8 cellular contexts compared by ENCODE assay signal in the genomic region with DNA sequence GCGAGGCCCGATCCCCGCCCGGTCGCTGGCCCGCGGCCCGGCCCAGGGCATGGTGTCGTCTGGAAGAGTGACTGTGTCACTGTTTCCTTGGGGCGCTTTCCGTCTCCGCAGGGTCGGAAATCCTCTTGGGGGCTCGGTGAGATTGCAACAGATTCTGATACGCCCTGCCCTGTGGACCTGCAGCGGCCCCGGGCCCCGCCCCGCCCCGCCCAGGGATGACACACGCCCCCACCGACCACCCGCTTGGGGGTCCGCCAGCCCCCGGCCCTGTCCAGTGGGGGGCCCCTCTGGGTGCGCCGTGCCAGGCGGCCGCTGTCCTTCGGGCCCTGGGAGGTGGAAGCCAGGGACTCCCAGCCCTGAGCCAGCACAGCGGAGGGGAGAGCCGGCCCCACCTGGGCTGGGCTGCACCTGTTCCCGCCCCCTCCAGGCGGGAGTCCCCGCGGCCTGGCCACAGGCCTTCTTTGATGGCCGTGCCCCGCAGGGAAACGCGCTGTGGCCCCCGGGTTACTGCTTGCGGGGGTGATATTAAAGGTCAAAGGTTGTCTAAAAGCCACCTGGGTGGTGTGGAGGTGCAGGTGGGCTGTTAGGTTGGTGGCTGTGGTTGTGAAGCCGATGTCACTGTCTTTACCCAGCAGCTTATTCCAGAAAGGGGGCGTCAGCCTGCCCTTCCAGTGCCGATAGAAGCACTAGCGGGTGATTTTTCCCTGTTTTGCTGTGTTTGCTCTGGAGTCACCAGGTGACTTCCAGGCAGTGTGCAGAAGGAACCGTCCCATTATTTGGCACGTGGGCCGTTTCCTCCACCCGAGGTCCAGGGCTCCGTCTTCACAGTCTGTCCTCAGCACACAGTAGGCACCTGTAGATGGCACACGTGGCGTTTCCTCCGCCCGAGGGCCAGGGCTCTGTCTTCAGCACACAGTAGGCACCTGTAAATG. TPM values are rescaled to one million over a fixed set of nuclear protein-coding genes. Genes with fewer than 3 reads are reported as not detected.
DNase-seq lines count a peak whose midpoint lies in the region; ATAC-seq, FAIRE-seq and TF ChIP-seq lines count a peak whose summit lies in the region.

No MANE protein-coding gene starts in this region.

- CTCF ChIA-PET in HepG2 (lab: Yijun Ruan, JAX; ENCODE audit: low intra/inter-chr PET ratio, low total read pairs): interaction anchor here (1.4 kb wide), 1 partner anchor 26 kb away, joined by 3 read pairs; no protein-coding TSS in a partner anchor

- H3K4me2 ChIP-seq in HepG2 (ENCODE audit: low read depth, low read length): peak overlapping the region; percentile 88

- WGBS in HepG2 (ENCODE audit: low lambda C conversion rate): 5% methylated on average over 15 of the region's 55 CpGs
- 18 to 23% methylated on average over 12 to 25 of the region's 55 CpGs for whole genome bisulfite sequencing in testis, 2 donors

- peak overlapping the region; percentile 97 for H3K4me3 ChIP-seq in ACC112 (ENCODE audit: low read depth, low read length)
- peak overlapping the region; percentile 65 for H3K4me3 ChIP-seq in astrocyte of the cerebellum (ENCODE audit: low read depth, low read length)
- peak overlapping the region; percentile 74 to 85 (median 79) for H3K4me3 ChIP-seq in HepG2 (replicated peaks in 1 of 3; ENCODE audit: insufficient read depth in 1 of 3, low read depth in 2 of 3, low read length in 3 of 3)
- H3K4me3 ChIP-seq in testis: peak overlapping the region; percentile 61 to 71

- H3K79me2 ChIP-seq in ACC112 (ENCODE audit: control insufficient read depth, insufficient read depth, low read length, unreplicated experiment) (peaks cover 11% of the 10 kb centered on the region), HepG2 (ENCODE audit: insufficient read depth, low read length) (peaks cover 22% of the 10 kb centered on the region)

- H3K27me3 ChIP-seq in ACC112 (ENCODE audit: insufficient read depth, low read length): no peaks in the 10 kb centered on the region
- peaks cover 2 to 3% of the 10 kb centered on the region in 2 experiments for H3K27me3 ChIP-seq in HepG2 (ENCODE audit: control insufficient read depth in 1 of 2, insufficient read depth in 2 of 2, low read length in 2 of 2)
- H3K27me3 ChIP-seq in testis: no peaks in the 10 kb centered on the region

- in situ Hi-C loops in astrocyte of the cerebellum (cut with HindIII; ENCODE audit: low sequenced_read_pairs) (no loop called here), HepG2 (cut with HindIII; ENCODE audit: extremely low pct_ligation_motif_present, low pct_unique_long_range_greater_than_20kb) (no loop called here)

- DNase-seq in GM19239 (ENCODE audit: insufficient read length, low spot score): no peak
- peak; percentile 10 for DNase-seq in NOMO-1 treated with DMSO at 0.1 percent for 48 hours (lab: John Stamatoyannopoulos, UW; ENCODE audit: unreplicated experiment)
- no peak for DNase-seq in astrocyte of the cerebellum (ENCODE audit: low read depth)
- DNase-seq in HepG2 (ENCODE audit: low spot score): no peak
- no peak for DNase-seq in testis
- DNase-seq in globus pallidus (ENCODE audit: low spot score): no peak
- no peak for DNase-seq in NCI-H1048 (lab: John Stamatoyannopoulos, UW)

- BruUV-seq in HepG2 (replicated peaks; lab: Mats Ljungman, UMichigan): no TSS peak

- peak; percentile 16 for ATAC-seq in HepG2

- no peak for TF ChIP-seq RAD21 in HepG2 (CRISPR knock-in tag; IDR thresholded peaks at IDR 0.05)

- peak; percentile 18 for FAIRE-seq in GM19239 (lab: Jason Lieb, UNC)
- FAIRE-seq in HepG2 (lab: Jason Lieb, UNC): no peak

- TF ChIP-seq EP300 in HepG2 (IDR thresholded peaks at IDR 0.05; ENCODE audit: low read depth in 2 of 2, low read length in 2 of 2) (no peak), HepG2 (CRISPR knock-in tag; IDR thresholded peaks at IDR 0.05; ENCODE audit: borderline replicate concordance) (no peak)

- H3K9ac ChIP-seq in HepG2 (ENCODE audit: insufficient read depth, low read depth, low read length): peak overlapping the region; percentile 71

- H3K9me3 ChIP-seq in HepG2 (ENCODE audit: low read length) (no peaks in the 10 kb centered on the region), testis (no peaks in the 10 kb centered on the region)

- POLR2A ChIA-PET in HepG2 (lab: Yijun Ruan, JAX): interaction anchor here (0.6 to 1.6 kb wide), 6 partner anchors 9 to 224 kb away, joined by 3 to 6 read pairs (median 4); a partner anchor contains a TSS

- H3K27ac ChIP-seq in ACC112 (ENCODE audit: low read depth, low read length) (no peak overlapping the region), HepG2 (ENCODE audit: extremely low read length, insufficient read depth, low read length) (peak overlapping the region; percentile 53), testis (no peak overlapping the region)

- TF ChIP-seq CTCF in astrocyte of the cerebellum (IDR thresholded peaks at IDR 0.05; ENCODE audit: low read depth, low read length, missing control alignments) (no peak), HepG2 (CRISPR knock-in tag; IDR thresholded peaks at IDR 0.05) (no peak), testis (IDR thresholded peaks at IDR 0.05) (no peak)

- H2AFZ ChIP-seq in ACC112 (ENCODE audit: low read length, unreplicated experiment): peak overlapping the region; percentile 50
- no peak overlapping the region for H2AFZ ChIP-seq in HepG2 (ENCODE audit: low read length)

- no peaks in the 10 kb centered on the region for H3K36me3 ChIP-seq in ACC112 (ENCODE audit: insufficient read depth, low read length)
- H3K36me3 ChIP-seq in HepG2 (replicated peaks in 1 of 2; ENCODE audit: control insufficient read depth in 1 of 2, insufficient read depth in 2 of 2, low read length in 2 of 2): peaks cover 2 to 5% of the 10 kb centered on the region in 2 experiments; a peak in 2 of 5 replicates
- H3K36me3 ChIP-seq in testis (ENCODE audit: low read depth, missing control alignments): no peaks in the 10 kb centered on the region

- TF ChIP-seq POLR2A in HepG2 (IDR thresholded peaks at IDR 0.05; ENCODE audit: insufficient read depth in 1 of 2, low read depth in 2 of 2, low read length in 2 of 2) (no peak), testis (IDR thresholded peaks at IDR 0.05) (no peak)

- intact Hi-C loops in HepG2 (cut with micrococcal nuclease; ENCODE audit: unreplicated experiment): loop anchor here (1.0 kb wide), 1 partner anchor 320 kb away; a partner anchor contains a TSS
- intact Hi-C loops in testis (cut with DNase I; ENCODE audit: low total_unique reads): no loop called here

- H3K4me1 ChIP-seq in ACC112 (ENCODE audit: control insufficient read depth, insufficient read depth, low read length, unreplicated experiment): peaks cover 5% of the 10 kb centered on the region
- peaks cover 61% of the 10 kb centered on the region for H3K4me1 ChIP-seq in HepG2 (ENCODE audit: insufficient read depth, low read length)
- H3K4me1 ChIP-seq in testis: peaks cover 19% of the 10 kb centered on the region

- H4K20me1 ChIP-seq in HepG2 (ENCODE audit: insufficient read depth, low read length): peaks cover 18% of the 10 kb centered on the region

RNA-seq across cellular contexts. Expression of a gene that starts 0.8 kb away (rescaled TPM):
- total RNA-seq in HepG2 (2016; rRNA removed; fragmentation: Illumina TruSeq; extraction: Trizol) (13.7 and 17.6 TPM in 2 replicates), testis (10 to 100 TPM; 11.2 to 13.5 TPM)
- 1.3 and 1.4 TPM in 2 replicates for total RNA-seq in HepG2 (2016; cell fraction: cytosol; rRNA removed; fragmentation: Illumina TruSeq; extraction: Trizol; ENCODE audit: low read depth)
- total RNA-seq in HepG2 (2016; cell fraction: insoluble cytoplasmic fraction; rRNA removed; fragmentation: Illumina TruSeq; extraction: Trizol): 12.6 and 15.8 TPM in 2 replicates
- total RNA-seq in HepG2 (2016; cell fraction: membrane; rRNA removed; fragmentation: Illumina TruSeq; extraction: Trizol): 4.8 and 5.7 TPM in 2 replicates
- 12.6 and 14.4 TPM in 2 replicates for total RNA-seq in HepG2 (2016; cell fraction: nucleus; rRNA removed; fragmentation: Illumina TruSeq; extraction: Trizol)
- polyA plus RNA-seq in HepG2 (2011; rRNA removed) (7.7 and 8.4 TPM in 2 replicates), testis (ENCODE audit: insufficient read depth, low read depth, low replicate concordance) (5.3 TPM)
- polyA plus RNA-seq in HepG2 (2011; cell fraction: cytosol; rRNA removed): 3.7 and 4.9 TPM in 2 replicates
- polyA plus RNA-seq in HepG2 (2011; cell fraction: nucleus; rRNA removed): 29.9 and 35.0 TPM in 2 replicates
- polyA plus RNA-seq in HepG2 (2012): 5.7 TPM in 2 replicates
- 1.0 and 1.2 TPM in 2 replicates for polyA plus RNA-seq in HepG2 (2016; cell fraction: cytosol; fragmentation: Illumina TruSeq; extraction: Trizol; ENCODE audit: low read depth)
- polyA plus RNA-seq in HepG2 (2016; cell fraction: insoluble cytoplasmic fraction; fragmentation: Illumina TruSeq; extraction: Trizol; ENCODE audit: low read depth): 8.4 and 11.8 TPM in 2 replicates
- 2.4 and 3.2 TPM in 2 replicates for polyA plus RNA-seq in HepG2 (2016; cell fraction: membrane; fragmentation: Illumina TruSeq; extraction: Trizol; ENCODE audit: low read depth)
- 22.4 and 24.8 TPM in 2 replicates for polyA plus RNA-seq in HepG2 (2016; cell fraction: nucleus; fragmentation: Illumina TruSeq; extraction: Trizol; ENCODE audit: insufficient read depth, low read depth)
- 11.0 and 28.2 TPM in 2 replicates for polyA minus RNA-seq in HepG2 (2011; rRNA and poly(A)+ RNA removed; ENCODE audit: low replicate concordance)
- polyA minus RNA-seq in HepG2 (2011; cell fraction: cytosol; rRNA and poly(A)+ RNA removed): 9.1 and 10.4 TPM in 2 replicates
- 10.0 and 13.8 TPM in 2 replicates for polyA minus RNA-seq in HepG2 (2011; cell fraction: nucleus; rRNA and poly(A)+ RNA removed)

RNA-seq across cellular contexts. Expression of a gene that starts 4.6 kb away (rescaled TPM):
- total RNA-seq in HepG2 (2016; rRNA removed; fragmentation: Illumina TruSeq; extraction: Trizol) (0.20 and 0.35 TPM in 2 replicates), testis (1 to 10 TPM; 1.1 to 1.7 TPM)
- total RNA-seq in HepG2 (2016; cell fraction: cytosol; rRNA removed; fragmentation: Illumina TruSeq; extraction: Trizol; ENCODE audit: low read depth): not detected in 2 replicates
- 0.15 and 0.30 TPM in 2 replicates for total RNA-seq in HepG2 (2016; cell fraction: insoluble cytoplasmic fraction; rRNA removed; fragmentation: Illumina TruSeq; extraction: Trizol)
- total RNA-seq in HepG2 (2016; cell fraction: membrane; rRNA removed; fragmentation: Illumina TruSeq; extraction: Trizol): 0.25 TPM in 1 of 2 replicates, not detected in the other
- total RNA-seq in HepG2 (2016; cell fraction: nucleus; rRNA removed; fragmentation: Illumina TruSeq; extraction: Trizol): 0.19 and 0.28 TPM in 2 replicates
- polyA plus RNA-seq in HepG2 (2011; rRNA removed) (0.09 and 0.29 TPM in 2 replicates), testis (ENCODE audit: insufficient read depth, low read depth, low replicate concordance) (not detected)
- polyA plus RNA-seq in HepG2 (2011; cell fraction: cytosol; rRNA removed): 0.12 and 0.15 TPM in 2 replicates
- 0.66 and 0.79 TPM in 2 replicates for polyA plus RNA-seq in HepG2 (2011; cell fraction: nucleus; rRNA removed)
- 0.07 and 0.11 TPM in 2 replicates for polyA plus RNA-seq in HepG2 (2012)
- 0.08 TPM in 1 of 2 replicates, not detected in the other for polyA plus RNA-seq in HepG2 (2016; cell fraction: cytosol; fragmentation: Illumina TruSeq; extraction: Trizol; ENCODE audit: low read depth)
- polyA plus RNA-seq in HepG2 (2016; cell fraction: insoluble cytoplasmic fraction; fragmentation: Illumina TruSeq; extraction: Trizol; ENCODE audit: low read depth): not detected in 2 replicates
- not detected in 2 replicates for polyA plus RNA-seq in HepG2 (2016; cell fraction: membrane; fragmentation: Illumina TruSeq; extraction: Trizol; ENCODE audit: low read depth)
- polyA plus RNA-seq in HepG2 (2016; cell fraction: nucleus; fragmentation: Illumina TruSeq; extraction: Trizol; ENCODE audit: insufficient read depth, low read depth): 0.23 TPM in 1 of 2 replicates, not detected in the other
- polyA minus RNA-seq in HepG2 (2011; rRNA and poly(A)+ RNA removed; ENCODE audit: low replicate concordance): 0.49 and 1.4 TPM in 2 replicates
- 0.59 and 0.62 TPM in 2 replicates for polyA minus RNA-seq in HepG2 (2011; cell fraction: cytosol; rRNA and poly(A)+ RNA removed)
- 0.39 and 0.62 TPM in 2 replicates for polyA minus RNA-seq in HepG2 (2011; cell fraction: nucleus; rRNA and poly(A)+ RNA removed)

RNA-seq across cellular contexts. Expression of a gene that starts 15.8 kb away (rescaled TPM):
- 19.7 and 24.4 TPM in 2 replicates for total RNA-seq in HepG2 (2016; rRNA removed; fragmentation: Illumina TruSeq; extraction: Trizol)
- total RNA-seq in HepG2 (2016; cell fraction: cytosol; rRNA removed; fragmentation: Illumina TruSeq; extraction: Trizol; ENCODE audit: low read depth): 10.8 and 13.0 TPM in 2 replicates
- total RNA-seq in HepG2 (2016; cell fraction: insoluble cytoplasmic fraction; rRNA removed; fragmentation: Illumina TruSeq; extraction: Trizol): 16.5 and 23.4 TPM in 2 replicates
- total RNA-seq in HepG2 (2016; cell fraction: membrane; rRNA removed; fragmentation: Illumina TruSeq; extraction: Trizol): 18.0 and 21.4 TPM in 2 replicates
- 17.3 and 20.2 TPM in 2 replicates for total RNA-seq in HepG2 (2016; cell fraction: nucleus; rRNA removed; fragmentation: Illumina TruSeq; extraction: Trizol)
- polyA plus RNA-seq in HepG2 (2011; rRNA removed): 5.9 and 6.2 TPM in 2 replicates
- polyA plus RNA-seq in HepG2 (2011; cell fraction: cytosol; rRNA removed): 3.2 and 8.6 TPM in 2 replicates
- polyA plus RNA-seq in HepG2 (2011; cell fraction: nucleus; rRNA removed): 28.4 and 38.0 TPM in 2 replicates
- 3.0 and 4.0 TPM in 2 replicates for polyA plus RNA-seq in HepG2 (2012)
- 11.9 and 12.7 TPM in 2 replicates for polyA plus RNA-seq in HepG2 (2016; cell fraction: cytosol; fragmentation: Illumina TruSeq; extraction: Trizol; ENCODE audit: low read depth)
- polyA plus RNA-seq in HepG2 (2016; cell fraction: insoluble cytoplasmic fraction; fragmentation: Illumina TruSeq; extraction: Trizol; ENCODE audit: low read depth): 19.2 and 19.4 TPM in 2 replicates
- 14.6 and 18.0 TPM in 2 replicates for polyA plus RNA-seq in HepG2 (2016; cell fraction: membrane; fragmentation: Illumina TruSeq; extraction: Trizol; ENCODE audit: low read depth)
- polyA plus RNA-seq in HepG2 (2016; cell fraction: nucleus; fragmentation: Illumina TruSeq; extraction: Trizol; ENCODE audit: insufficient read depth, low read depth): 38.8 and 41.0 TPM in 2 replicates
- polyA minus RNA-seq in HepG2 (2011; rRNA and poly(A)+ RNA removed; ENCODE audit: low replicate concordance): 5.2 and 12.3 TPM in 2 replicates
- 2.5 and 3.1 TPM in 2 replicates for polyA minus RNA-seq in HepG2 (2011; cell fraction: cytosol; rRNA and poly(A)+ RNA removed)
- 6.3 and 10.6 TPM in 2 replicates for polyA minus RNA-seq in HepG2 (2011; cell fraction: nucleus; rRNA and poly(A)+ RNA removed)
- 10 to 100 TPM; 18.0 to 19.4 TPM for total RNA-seq in testis
- polyA plus RNA-seq in testis (ENCODE audit: insufficient read depth, low read depth, low replicate concordance): 7.7 TPM

RNA-seq across cellular contexts. Expression of a gene that starts 38.1 kb away (rescaled TPM):
- total RNA-seq in HepG2 (2016; rRNA removed; fragmentation: Illumina TruSeq; extraction: Trizol): 7.2 and 10.4 TPM in 2 replicates
- total RNA-seq in HepG2 (2016; cell fraction: cytosol; rRNA removed; fragmentation: Illumina TruSeq; extraction: Trizol; ENCODE audit: low read depth): 7.6 and 9.4 TPM in 2 replicates
- total RNA-seq in HepG2 (2016; cell fraction: insoluble cytoplasmic fraction; rRNA removed; fragmentation: Illumina TruSeq; extraction: Trizol): 5.7 and 10.1 TPM in 2 replicates
- total RNA-seq in HepG2 (2016; cell fraction: membrane; rRNA removed; fragmentation: Illumina TruSeq; extraction: Trizol): 11.1 and 14.0 TPM in 2 replicates
- 13.6 and 17.3 TPM in 2 replicates for total RNA-seq in HepG2 (2016; cell fraction: nucleus; rRNA removed; fragmentation: Illumina TruSeq; extraction: Trizol)
- 20.1 and 21.1 TPM in 2 replicates for polyA plus RNA-seq in HepG2 (2011; rRNA removed)
- polyA plus RNA-seq in HepG2 (2011; cell fraction: cytosol; rRNA removed): 29.7 and 32.0 TPM in 2 replicates
- 42.5 and 51.4 TPM in 2 replicates for polyA plus RNA-seq in HepG2 (2011; cell fraction: nucleus; rRNA removed)
- 133 and 154 TPM in 2 replicates for polyA plus RNA-seq in HepG2 (2012)
- 106 and 119 TPM in 2 replicates for polyA plus RNA-seq in HepG2 (2016; cell fraction: cytosol; fragmentation: Illumina TruSeq; extraction: Trizol; ENCODE audit: low read depth)
- polyA plus RNA-seq in HepG2 (2016; cell fraction: insoluble cytoplasmic fraction; fragmentation: Illumina TruSeq; extraction: Trizol; ENCODE audit: low read depth): 50.3 and 60.7 TPM in 2 replicates
- 97.9 and 104 TPM in 2 replicates for polyA plus RNA-seq in HepG2 (2016; cell fraction: membrane; fragmentation: Illumina TruSeq; extraction: Trizol; ENCODE audit: low read depth)
- polyA plus RNA-seq in HepG2 (2016; cell fraction: nucleus; fragmentation: Illumina TruSeq; extraction: Trizol; ENCODE audit: insufficient read depth, low read depth): 168 and 190 TPM in 2 replicates
- polyA minus RNA-seq in HepG2 (2011; rRNA and poly(A)+ RNA removed; ENCODE audit: low replicate concordance): 20.0 and 29.5 TPM in 2 replicates
- 52.8 and 62.5 TPM in 2 replicates for polyA minus RNA-seq in HepG2 (2011; cell fraction: cytosol; rRNA and poly(A)+ RNA removed)
- polyA minus RNA-seq in HepG2 (2011; cell fraction: nucleus; rRNA and poly(A)+ RNA removed): 10.4 and 11.5 TPM in 2 replicates
- total RNA-seq in testis: 100 to 1,000 TPM; 180 to 190 TPM
- polyA plus RNA-seq in testis (ENCODE audit: insufficient read depth, low read depth, low replicate concordance): 182 TPM

RNA-seq across cellular contexts. Expression of a gene that starts 44.5 kb away (rescaled TPM):
- total RNA-seq in HepG2 (2016; rRNA removed; fragmentation: Illumina TruSeq; extraction: Trizol): 13.8 and 39.1 TPM in 2 replicates
- total RNA-seq in HepG2 (2016; cell fraction: cytosol; rRNA removed; fragmentation: Illumina TruSeq; extraction: Trizol; ENCODE audit: low read depth): 14.4 and 16.3 TPM in 2 replicates
- total RNA-seq in HepG2 (2016; cell fraction: insoluble cytoplasmic fraction; rRNA removed; fragmentation: Illumina TruSeq; extraction: Trizol): 15.5 and 37.7 TPM in 2 replicates
- 11.4 and 12.8 TPM in 2 replicates for total RNA-seq in HepG2 (2016; cell fraction: membrane; rRNA removed; fragmentation: Illumina TruSeq; extraction: Trizol)
- total RNA-seq in HepG2 (2016; cell fraction: nucleus; rRNA removed; fragmentation: Illumina TruSeq; extraction: Trizol): 56.5 and 57.9 TPM in 2 replicates
- polyA plus RNA-seq in HepG2 (2011; rRNA removed): 33.5 and 51.3 TPM in 2 replicates
- polyA plus RNA-seq in HepG2 (2011; cell fraction: cytosol; rRNA removed): 12.9 and 24.3 TPM in 2 replicates
- 624 and 803 TPM in 2 replicates for polyA plus RNA-seq in HepG2 (2011; cell fraction: nucleus; rRNA removed)
- polyA plus RNA-seq in HepG2 (2012): 30.1 and 34.2 TPM in 2 replicates
- 5.3 and 8.4 TPM in 2 replicates for polyA plus RNA-seq in HepG2 (2016; cell fraction: cytosol; fragmentation: Illumina TruSeq; extraction: Trizol; ENCODE audit: low read depth)
- polyA plus RNA-seq in HepG2 (2016; cell fraction: insoluble cytoplasmic fraction; fragmentation: Illumina TruSeq; extraction: Trizol; ENCODE audit: low read depth): 11.9 and 12.8 TPM in 2 replicates
- polyA plus RNA-seq in HepG2 (2016; cell fraction: membrane; fragmentation: Illumina TruSeq; extraction: Trizol; ENCODE audit: low read depth): 7.2 and 9.8 TPM in 2 replicates
- polyA plus RNA-seq in HepG2 (2016; cell fraction: nucleus; fragmentation: Illumina TruSeq; extraction: Trizol; ENCODE audit: insufficient read depth, low read depth): 125 and 129 TPM in 2 replicates
- 20.8 and 63.2 TPM in 2 replicates for polyA minus RNA-seq in HepG2 (2011; rRNA and poly(A)+ RNA removed; ENCODE audit: low replicate concordance)
- 11.8 and 13.7 TPM in 2 replicates for polyA minus RNA-seq in HepG2 (2011; cell fraction: cytosol; rRNA and poly(A)+ RNA removed)
- polyA minus RNA-seq in HepG2 (2011; cell fraction: nucleus; rRNA and poly(A)+ RNA removed): 81.2 and 102 TPM in 2 replicates
- 10 to 100 TPM; 72.8 to 78.8 TPM for total RNA-seq in testis
- 58.6 TPM for polyA plus RNA-seq in testis (ENCODE audit: insufficient read depth, low read depth, low replicate concordance)
